Comparison of ENCODE assay signal across 12 cellular contexts in genomic region chr1:30087465-30087864, GRCh38.
DNase-seq lines count a peak whose midpoint lies in the region; ATAC-seq and TF ChIP-seq lines count a peak whose summit lies in the region.
"Had no signal": no experiment of that assay in that cellular context is flagged by ENCODE, and none has a peak within 500 bp of the region (broad histone marks: within the 10 kb centered on the region; RNA-seq: fewer than 3 reads in every experiment).

No MANE protein-coding gene starts in this region.

- DNase-seq in AG08395 (ENCODE audit: low spot score): peak; percentile 25
- DNase-seq in SK-MEL-5 (ENCODE audit: low read depth, low spot score): peak; percentile 56
- DNase-seq in hepatic stellate cell (ENCODE audit: low spot score): peak; percentile 30
- no peak for DNase-seq in CD4-positive, alpha-beta T cell
- DNase-seq in NCI-H2196 treated with DMSO at 0.1 percent for 48 hours (lab: John Stamatoyannopoulos, UW; ENCODE audit: unreplicated experiment): no peak
- no peak for DNase-seq in activated naive CD4-positive, alpha-beta T cell treated with anti-CD3 and anti-CD28 coated beads for 36 hours
- DNase-seq: activated CD8-positive, alpha-beta memory T cell treated with anti-CD3 and anti-CD28 coated beads, Interleukin-2, amount 50 U/mL, for 48 hours; immature natural killer cell; Kasumi-1 had no signal

- intact Hi-C loops in CD4-positive, alpha-beta T cell (cut with DNase I, micrococcal nuclease): no loop called here
- intact Hi-C loops in activated naive CD4-positive, alpha-beta T cell treated with anti-CD3 and anti-CD28 coated beads for 36 hours (cut with micrococcal nuclease): loop anchor here (5.0 to 10.0 kb wide), 4 partner anchors 173 to 850 kb away; partner anchors contain the start of gene PTPRU

- peaks cover 74% of the 10 kb centered on the region for H3K27me3 Mint-ChIP-seq in CD4-positive, alpha-beta T cell
- peaks cover 41% of the 10 kb centered on the region for H3K27me3 Mint-ChIP-seq in activated naive CD4-positive, alpha-beta T cell treated with anti-CD3 and anti-CD28 coated beads for 36 hours (ENCODE audit: low read depth)

- CTCF ChIA-PET in CD4-positive, alpha-beta T cell (lab: Charles Lee): interaction anchor here (0.7 kb wide), 1 partner anchor 814 kb away, joined by 4 read pairs; no protein-coding TSS in a partner anchor
- CTCF ChIA-PET in activated naive CD4-positive, alpha-beta T cell treated with anti-CD3 and anti-CD28 coated beads for 36 hours (lab: Charles Lee): interaction anchor here (1.4 kb wide), 1 partner anchor 620 kb away, joined by 3 read pairs; no protein-coding TSS in a partner anchor

- no peaks in the 10 kb centered on the region for H3K4me1 Mint-ChIP-seq in CD4-positive, alpha-beta T cell (ENCODE audit: low read depth)
- no peaks in the 10 kb centered on the region for H3K4me1 Mint-ChIP-seq in activated naive CD4-positive, alpha-beta T cell treated with anti-CD3 and anti-CD28 coated beads for 36 hours (ENCODE audit: low read depth)
- H3K4me1 Mint-ChIP-seq: immature natural killer cell had no signal

- peaks cover 17% of the 10 kb centered on the region for H3K27me3 ChIP-seq in CD4-positive, alpha-beta T cell (ENCODE audit: control insufficient read depth, insufficient read depth, low read length)
- H3K27me3 ChIP-seq: SJSA1 had no signal

- peak; percentile 25 for TF ChIP-seq CTCF in GM12873 (IDR thresholded peaks at IDR 0.05; ENCODE audit: insufficient read depth, low read depth, low read length, missing control alignments)
- TF ChIP-seq CTCF in CD4-positive, alpha-beta T cell (IDR thresholded peaks at IDR 0.05): no peak

- no peak overlapping the region for H3K27ac ChIP-seq in CD4-positive, alpha-beta T cell (ENCODE audit: low read depth, low read length)
- H3K27ac ChIP-seq: SJSA1 had no signal

- no peak for ATAC-seq in CD4-positive, alpha-beta T cell (ENCODE audit: poor library complexity)
- no peak for ATAC-seq in GM18520 (IDR thresholded peaks at IDR 0.05; ENCODE audit: unreplicated experiment)

- H3K9me3 ChIP-seq in CD4-positive, alpha-beta T cell (ENCODE audit: control insufficient read depth, low read length): peaks cover 21% of the 10 kb centered on the region

- H3K36me3 Mint-ChIP-seq in CD4-positive, alpha-beta T cell (ENCODE audit: low read depth): no peaks in the 10 kb centered on the region
- no peaks in the 10 kb centered on the region for H3K36me3 Mint-ChIP-seq in activated naive CD4-positive, alpha-beta T cell treated with anti-CD3 and anti-CD28 coated beads for 36 hours (ENCODE audit: low read depth)

- H3K9me3 Mint-ChIP-seq in CD4-positive, alpha-beta T cell: peaks cover 7% of the 10 kb centered on the region
- H3K9me3 Mint-ChIP-seq in activated naive CD4-positive, alpha-beta T cell treated with anti-CD3 and anti-CD28 coated beads for 36 hours: peaks cover 21% of the 10 kb centered on the region

- H3K27ac Mint-ChIP-seq in CD4-positive, alpha-beta T cell: no peak overlapping the region
- no peak overlapping the region for H3K27ac Mint-ChIP-seq in activated naive CD4-positive, alpha-beta T cell treated with anti-CD3 and anti-CD28 coated beads for 36 hours
- H3K27ac Mint-ChIP-seq: immature natural killer cell had no signal

- H3K4me3 Mint-ChIP-seq in CD4-positive, alpha-beta T cell: no peak overlapping the region
- no peak overlapping the region for H3K4me3 Mint-ChIP-seq in activated naive CD4-positive, alpha-beta T cell treated with anti-CD3 and anti-CD28 coated beads for 36 hours
- H3K4me3 Mint-ChIP-seq: immature natural killer cell had no signal

- in situ Hi-C loops in SK-MEL-5 (cut with HindIII; ENCODE audit: low pct_unique_long_range_greater_than_20kb, low sequenced_read_pairs): loop anchor here (25.0 kb wide), 1 partner anchor 300 kb away; no protein-coding TSS in a partner anchor

- POLR2A ChIA-PET in CD4-positive, alpha-beta T cell (lab: Charles Lee): no interaction called here

Comparison
In these comparisons a context has a peak if more than half of its experiments do, and no peak if none do; other contexts are left out.
1. DNase-seq: peak in AG08395 (single experiment), SK-MEL-5 (single experiment) and hepatic stellate cell (single experiment); none in CD4-positive, alpha-beta T cell (0 of 10), NCI-H2196 treated with DMSO at 0.1 percent for 48 hours (single experiment) and activated naive CD4-positive, alpha-beta T cell treated with anti-CD3 and anti-CD28 coated beads for 36 hours (single experiment).